8 cellular contexts compared by ENCODE assay signal in genomic region chr13:97212540-97213146, GRCh38. TPM values are rescaled to one million over a fixed set of nuclear protein-coding genes. Genes with fewer than 3 reads are reported as not detected.
DNase-seq lines count a peak whose midpoint lies in the region; ATAC-seq and TF ChIP-seq lines count a peak whose summit lies in the region.

No MANE protein-coding gene starts in this region.

- H3K27ac Mint-ChIP-seq in GM23338: no peak overlapping the region
- no peak overlapping the region for H3K27ac Mint-ChIP-seq in activated CD4-positive, alpha-beta T cell treated with anti-CD3 and anti-CD28 coated beads, Interleukin-2, amount 10 ng/mL, durations not matched to agents 7 days and 5 days

- CTCF ChIA-PET in BJ (lab: Yijun Ruan, JAX): interaction anchor here (0.6 to 5.1 kb wide), 23 partner anchors 9 to 196 kb away, joined by 3 to 65 read pairs (median 4); partner anchors contain the start of gene MBNL2
- CTCF ChIA-PET in OCI-LY7 (lab: Charles Lee; ENCODE audit: unreplicated experiment): no interaction called here
- CTCF ChIA-PET in activated CD4-positive, alpha-beta T cell treated with anti-CD3 and anti-CD28 coated beads, Interleukin-2, amount 10 ng/mL, durations not matched to agents 7 days and 5 days (lab: Charles Lee): interaction anchor here (0.8 to 1.2 kb wide), 3 partner anchors 10 to 20 kb away, joined by 3 to 4 read pairs (median 3); no protein-coding TSS in a partner anchor

- 72% methylated on average over 5 of the region's 5 CpGs for WGBS in esophagus muscularis mucosa

- TF ChIP-seq POLR2A in esophagus muscularis mucosa (IDR thresholded peaks at IDR 0.05; ENCODE audit: low read depth) (no peak), uterus (IDR thresholded peaks at IDR 0.05) (no peak)

- no TSS peak for BruUV-seq in OCI-LY7 (replicated peaks; lab: Mats Ljungman, UMichigan)

- POLR2A ChIA-PET in BJ (lab: Charles Lee) (interaction anchor here (0.6 kb wide), 1 partner anchor 100 kb away, joined by 3 read pairs; no protein-coding TSS in a partner anchor), OCI-LY7 (lab: Charles Lee) (interaction anchor here (1.2 kb wide), 1 partner anchor 11 kb away, joined by 3 read pairs; no protein-coding TSS in a partner anchor)
- POLR2A ChIA-PET in activated CD4-positive, alpha-beta T cell treated with anti-CD3 and anti-CD28 coated beads, Interleukin-2, amount 10 ng/mL, durations not matched to agents 7 days and 5 days (lab: Charles Lee): no interaction called here

- H3K27me3 Mint-ChIP-seq in GM23338 (ENCODE audit: insufficient read depth, low read depth, poor library complexity): no peaks in the 10 kb centered on the region
- peaks cover under 1% of the 10 kb centered on the region for H3K27me3 Mint-ChIP-seq in activated CD4-positive, alpha-beta T cell treated with anti-CD3 and anti-CD28 coated beads, Interleukin-2, amount 10 ng/mL, durations not matched to agents 7 days and 5 days

- no peak overlapping the region for H3K4me2 ChIP-seq in GM23338
- no peak overlapping the region for H3K4me2 ChIP-seq in OCI-LY7 (ENCODE audit: low read length)

- H3K27me3 ChIP-seq in BJ (ENCODE audit: control insufficient read depth, insufficient read depth, low read length): no peaks in the 10 kb centered on the region
- no peaks in the 10 kb centered on the region for H3K27me3 ChIP-seq in GM23338 (ENCODE audit: insufficient read depth)
- no peaks in the 10 kb centered on the region for H3K27me3 ChIP-seq in esophagus muscularis mucosa
- no peaks in the 10 kb centered on the region for H3K27me3 ChIP-seq in uterus

- no peaks in the 10 kb centered on the region for H3K9me2 ChIP-seq in GM23338 (ENCODE audit: insufficient read depth)
- H3K9me2 ChIP-seq in OCI-LY7 (ENCODE audit: insufficient read depth, low read length): no peaks in the 10 kb centered on the region

- H3K9me3 ChIP-seq in OCI-LY7 (ENCODE audit: low read length): no peaks in the 10 kb centered on the region
- no peaks in the 10 kb centered on the region for H3K9me3 ChIP-seq in esophagus muscularis mucosa
- no peaks in the 10 kb centered on the region for H3K9me3 ChIP-seq in uterus

- H3K27ac ChIP-seq in GM23338 (ENCODE audit: low read depth): no peak overlapping the region
- H3K27ac ChIP-seq in OCI-LY7 (ENCODE audit: low read depth, low read length, poor library complexity, severe bottlenecking): no peak overlapping the region
- H3K27ac ChIP-seq in esophagus muscularis mucosa (replicated peaks in 1 of 4): peak overlapping the region; percentile 4 to 30 (median 12)
- no peak overlapping the region for H3K27ac ChIP-seq in uterus

- H3K9me3 Mint-ChIP-seq in GM23338: peaks cover 1% of the 10 kb centered on the region; the same call in 2 of the 3 replicates
- peaks cover 6% of the 10 kb centered on the region for H3K9me3 Mint-ChIP-seq in activated CD4-positive, alpha-beta T cell treated with anti-CD3 and anti-CD28 coated beads, Interleukin-2, amount 10 ng/mL, durations not matched to agents 7 days and 5 days

- no peaks in the 10 kb centered on the region for H3F3A ChIP-seq in GM23338 (replicated peaks; ENCODE audit: low read depth)

- no peaks in the 10 kb centered on the region for H3K4me1 Mint-ChIP-seq in GM23338
- H3K4me1 Mint-ChIP-seq in activated CD4-positive, alpha-beta T cell treated with anti-CD3 and anti-CD28 coated beads, Interleukin-2, amount 10 ng/mL, durations not matched to agents 7 days and 5 days: peaks cover 49% of the 10 kb centered on the region

- H2AFZ ChIP-seq in GM23338 (no peak overlapping the region), OCI-LY7 (ENCODE audit: low read length) (no peak overlapping the region)

- TF ChIP-seq CTCF in BJ (IDR thresholded peaks at IDR 0.05; ENCODE audit: insufficient read depth, low read depth, low read length) (peak; percentile 82), GM23338 (conservative IDR thresholded peaks at IDR 0.05; ENCODE audit: low read depth in 2 of 2) (peak; percentile 58 to 59), OCI-LY7 (conservative IDR thresholded peaks at IDR 0.05; ENCODE audit: low read length) (peak; percentile 60), esophagus muscularis mucosa (IDR thresholded peaks at IDR 0.05) (peak; percentile 45 to 60 (median 56)), uterus (IDR thresholded peaks at IDR 0.05) (peak in 2 of 4 experiments; percentile 15 to 22)

- H4K20me1 ChIP-seq in GM23338 (replicated peaks; ENCODE audit: insufficient read depth): peaks cover 4% of the 10 kb centered on the region
- no peaks in the 10 kb centered on the region for H4K20me1 ChIP-seq in OCI-LY7 (ENCODE audit: insufficient read depth, low read length)

- no peak for TF ChIP-seq EP300 in esophagus muscularis mucosa (IDR thresholded peaks at IDR 0.05)

- H3K79me2 ChIP-seq in GM23338 (replicated peaks; ENCODE audit: insufficient read depth): no peaks in the 10 kb centered on the region
- H3K79me2 ChIP-seq in OCI-LY7 (ENCODE audit: insufficient read depth, low read depth, low read length): no peaks in the 10 kb centered on the region

- H3K4me3 ChIP-seq in BJ (ENCODE audit: low read depth, low read length) (no peak overlapping the region), GM23338 (no peak overlapping the region), OCI-LY7 (ENCODE audit: low read depth, low read length, poor library complexity, severe bottlenecking) (no peak overlapping the region), esophagus muscularis mucosa (no peak overlapping the region), uterus (no peak overlapping the region)

- H3K36me3 ChIP-seq in BJ (ENCODE audit: control insufficient read depth, insufficient read depth, low read length) (no peaks in the 10 kb centered on the region), GM23338 (ENCODE audit: insufficient read depth) (no peaks in the 10 kb centered on the region), OCI-LY7 (ENCODE audit: insufficient read depth, low read length) (no peaks in the 10 kb centered on the region), esophagus muscularis mucosa (no peaks in the 10 kb centered on the region), uterus (no peaks in the 10 kb centered on the region)

- no peaks in the 10 kb centered on the region for H3K36me3 Mint-ChIP-seq in GM23338 (ENCODE audit: low read depth)
- no peaks in the 10 kb centered on the region for H3K36me3 Mint-ChIP-seq in activated CD4-positive, alpha-beta T cell treated with anti-CD3 and anti-CD28 coated beads, Interleukin-2, amount 10 ng/mL, durations not matched to agents 7 days and 5 days (ENCODE audit: low read depth)

- no peaks in the 10 kb centered on the region for H3K4me1 ChIP-seq in GM23338 (ENCODE audit: insufficient read depth)
- H3K4me1 ChIP-seq in OCI-LY7 (ENCODE audit: insufficient read depth, low read length, poor library complexity, severe bottlenecking): no peaks in the 10 kb centered on the region
- peaks cover 0 to 18% (median 12%) of the 10 kb centered on the region in 4 donors for H3K4me1 ChIP-seq in esophagus muscularis mucosa
- H3K4me1 ChIP-seq in uterus: no peaks in the 10 kb centered on the region

- DNase-seq in BJ (ENCODE audit: low read depth) (no peak), GM23338 (ENCODE audit: low spot score) (peak; percentile 26), OCI-LY7 (ENCODE audit: low spot score) (peak; percentile 4), esophagus muscularis mucosa (ENCODE audit: extremely low spot score) (peak; percentile 39), pons (ENCODE audit: low spot score) (peak; percentile 82), uterus (no peak)
- no peak for DNase-seq in activated CD4-positive, alpha-beta T cell treated with anti-CD3 and anti-CD28 coated beads, Interleukin-2, amount 10 ng/mL, durations not matched to agents 7 days and 5 days

- intact Hi-C loops in OCI-LY7 (cut with micrococcal nuclease; ENCODE audit: unreplicated experiment): loop anchor here (5.0 kb wide), 1 partner anchor 100 kb away; no protein-coding TSS in a partner anchor
- intact Hi-C loops in esophagus muscularis mucosa (cut with DNase I): loop anchor here (10.0 kb wide), 1 partner anchor 188 kb away; no protein-coding TSS in a partner anchor
- intact Hi-C loops in uterus (cut with DNase I; ENCODE audit: low total_unique reads): loop anchor here (10.0 kb wide), 1 partner anchor 98 kb away; no protein-coding TSS in a partner anchor

- ATAC-seq in GM23338 (peak; percentile 50; the same call in 2 of the 3 replicates), GM21381 (IDR thresholded peaks at IDR 0.05; ENCODE audit: unreplicated experiment) (no peak)

- H3K4me3 Mint-ChIP-seq in GM23338: no peak overlapping the region
- no peak overlapping the region for H3K4me3 Mint-ChIP-seq in activated CD4-positive, alpha-beta T cell treated with anti-CD3 and anti-CD28 coated beads, Interleukin-2, amount 10 ng/mL, durations not matched to agents 7 days and 5 days

TF ChIP-seq in GM23338, 12 proteins besides CTCF, POLR2A, EP300 and RAD21 (continues in another document):
- no peak for TF ChIP-seq EZH2phosphoT487 (IDR thresholded peaks at IDR 0.05; ENCODE audit: unreplicated experiment)
- no peak for TF ChIP-seq JUNB (IDR thresholded peaks at IDR 0.05; ENCODE audit: unreplicated experiment)
- no peak for TF ChIP-seq NANOG (IDR thresholded peaks at IDR 0.05; ENCODE audit: borderline replicate concordance)

RNA-seq across cellular contexts. Expression of gene MBNL2, which starts 9.5 kb away (rescaled TPM):
- polyA plus RNA-seq in BJ (2011; rRNA removed) (27.4 and 45.5 TPM in 2 replicates), GM23338 (2016; fragmentation: Nextera tagmentation; extraction: Ambion mirVana) (0.49 and 0.55 TPM in 2 replicates)
- polyA minus RNA-seq in BJ (2011; rRNA and poly(A)+ RNA removed): 58.4 and 94.0 TPM in 2 replicates
- 1.3 and 3.2 TPM in 2 replicates for total RNA-seq in GM23338 (2014; rRNA removed; shearing (Covaris generic))
- total RNA-seq in OCI-LY7 (2014; rRNA removed; shearing (Covaris generic)): 1.6 and 2.7 TPM in 2 replicates
- total RNA-seq in OCI-LY7 (2022) (7.4 and 8.7 TPM in 2 replicates), esophagus muscularis mucosa (100 to 1,000 TPM in 2 of 4 donors, 10 to 100 TPM in 2; 92.8 to 132 (median 101) TPM), uterus (100 to 1,000 TPM in 1 of 4 donors, 10 to 100 TPM in 3; 50.7 to 115 (median 72.0) TPM)
- 10 to 100 TPM; 13.4 to 15.5 TPM for total RNA-seq in activated CD4-positive, alpha-beta T cell treated with anti-CD3 and anti-CD28 coated beads, Interleukin-2, amount 10 ng/mL, durations not matched to agents 7 days and 5 days

Comparison
In these comparisons a context has a peak if more than half of its experiments do, and no peak if none do; other contexts are left out.
1. DNase-seq: peak in GM23338 (single experiment), OCI-LY7 (single experiment), esophagus muscularis mucosa (single experiment) and pons (single experiment); none in BJ (single experiment), uterus (0 of 2) and activated CD4-positive, alpha-beta T cell treated with anti-CD3 and anti-CD28 coated beads, Interleukin-2, amount 10 ng/mL, durations not matched to agents 7 days and 5 days (single experiment).
2. H3K27ac ChIP-seq: peak in esophagus muscularis mucosa (4 of 4); none in GM23338 (single experiment), OCI-LY7 (single experiment) and uterus (0 of 2).